Comparison of ENCODE assay signal across 12 cellular contexts in the genomic region with DNA sequence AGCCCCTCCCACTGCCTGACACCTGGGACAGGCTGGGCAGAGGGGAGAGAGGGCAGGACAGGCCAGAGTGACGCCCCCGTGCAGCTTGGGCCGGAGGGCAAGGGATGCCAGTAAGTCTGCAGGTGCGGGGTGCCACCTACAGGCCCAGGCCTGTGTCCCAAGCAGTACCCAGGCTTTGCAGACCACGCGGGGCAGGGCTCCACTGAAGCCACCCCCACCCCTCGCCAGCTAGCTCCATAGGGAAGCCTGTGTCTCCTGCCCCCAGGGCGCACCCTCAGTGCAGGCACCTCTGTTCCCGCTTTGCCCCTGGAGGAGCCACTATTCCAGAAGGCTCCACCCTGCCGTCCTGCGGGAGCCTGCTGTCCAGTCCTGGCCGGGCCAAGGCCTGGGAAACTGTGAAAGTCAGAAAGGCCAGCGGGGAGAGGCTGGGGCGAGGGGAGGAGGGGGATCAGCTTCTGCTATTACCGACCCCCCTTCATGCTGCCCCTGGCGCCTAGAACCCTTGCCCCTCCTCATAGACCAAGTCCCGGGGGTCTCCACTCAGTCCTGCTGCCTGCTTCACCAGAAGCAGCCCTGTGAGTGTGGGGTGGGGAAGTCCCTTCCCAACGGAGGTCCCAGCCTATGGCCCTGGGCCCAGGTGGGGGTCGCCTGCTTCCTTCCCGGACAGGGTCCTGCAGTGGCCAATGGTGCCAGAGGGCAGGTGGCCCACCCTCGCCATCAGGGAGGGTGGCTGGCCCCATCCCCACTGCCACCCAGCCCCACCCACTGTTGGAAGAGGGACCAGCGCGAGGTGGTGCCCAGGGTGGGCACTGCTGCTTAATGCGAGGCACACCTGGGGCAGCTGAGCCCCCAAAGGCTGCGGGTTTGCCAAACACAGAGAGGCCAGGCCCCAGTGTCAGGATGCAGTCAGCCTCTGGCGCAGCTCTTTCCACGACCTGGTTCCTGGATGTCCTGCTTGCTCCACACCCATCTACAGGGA. TPM values are rescaled to one million over a fixed set of nuclear protein-coding genes. Genes with fewer than 3 reads are reported as not detected.
DNase-seq lines count a peak whose midpoint lies in the region; ATAC-seq and TF ChIP-seq lines count a peak whose summit lies in the region.
"Had no signal": no experiment of that assay in that cellular context is flagged by ENCODE, and none has a peak within 500 bp of the region (broad histone marks: within the 10 kb centered on the region; RNA-seq: fewer than 3 reads in every experiment).

No MANE protein-coding gene starts in this region.

- H3K4me3 ChIP-seq in GM06990 (replicated peaks; ENCODE audit: low read depth, low read length), result no peak overlapping the region
- no peak overlapping the region for H3K4me3 ChIP-seq in lower lobe of right lung
- H3K4me3 ChIP-seq in foreskin fibroblast (ENCODE audit: low read depth in 1 of 2, low read length in 2 of 2), result no peak overlapping the region
- H3K4me3 ChIP-seq: cardiac muscle cell, transverse colon had no signal

- H3K36me3 Mint-ChIP-seq in HFFc6 (ENCODE audit: low read depth), result no peaks in the 10 kb centered on the region
- peaks cover 13% of the 10 kb centered on the region for H3K36me3 Mint-ChIP-seq in activated naive CD8-positive, alpha-beta T cell treated with anti-CD3 and anti-CD28 coated beads, Interleukin-2, amount 50 U/mL, for 24 hours (ENCODE audit: low read depth)

- H3K4me1 ChIP-seq in lower lobe of right lung, result no peaks in the 10 kb centered on the region
- H3K4me1 ChIP-seq: transverse colon had no signal

- peak; percentile 9 for ATAC-seq in activated naive CD8-positive, alpha-beta T cell treated with anti-CD3 and anti-CD28 coated beads, Interleukin-2, amount 50 U/mL, for 24 hours
- peak in 1 of 2 donors; percentile 18 for ATAC-seq in lower lobe of right lung
- no peak for ATAC-seq in HG02981 (IDR thresholded peaks at IDR 0.05; ENCODE audit: unreplicated experiment)
- no peak for ATAC-seq in HG03097 (IDR thresholded peaks at IDR 0.05; ENCODE audit: low FRiP score, unreplicated experiment)

- H3K36me3 ChIP-seq in GM06990 (ENCODE audit: control insufficient read depth, insufficient read depth, low read length), result peaks cover 7% of the 10 kb centered on the region
- H3K36me3 ChIP-seq in lower lobe of right lung, result peaks cover 18% of the 10 kb centered on the region
- H3K36me3 ChIP-seq: cardiac muscle cell, transverse colon had no signal

- TF ChIP-seq CTCF in GM06990 (IDR thresholded peaks at IDR 0.05; ENCODE audit: insufficient read depth, low read length, poor library complexity, severe bottlenecking), result peak; percentile 21
- TF ChIP-seq CTCF in HFFc6 (IDR thresholded peaks at IDR 0.05), result peak; percentile 23; the same call in 1 of the 2 replicates
- no peak for TF ChIP-seq CTCF in lower lobe of right lung (IDR thresholded peaks at IDR 0.05)
- TF ChIP-seq CTCF in foreskin fibroblast (IDR thresholded peaks at IDR 0.05; ENCODE audit: low read depth, low read length), result no peak

- intact Hi-C loops in lower lobe of right lung (cut with DNase I), result no loop called here

- no peak overlapping the region for H3K27ac ChIP-seq in lower lobe of right lung
- H3K27ac ChIP-seq: cardiac muscle cell, transverse colon had no signal

- H3K9me3 Mint-ChIP-seq in HFFc6, result no peaks in the 10 kb centered on the region
- H3K9me3 Mint-ChIP-seq in activated naive CD8-positive, alpha-beta T cell treated with anti-CD3 and anti-CD28 coated beads, Interleukin-2, amount 50 U/mL, for 24 hours, result no peaks in the 10 kb centered on the region

- DNase-seq in GM06990 (ENCODE audit: extremely low read depth, insufficient read length), result no peak
- DNase-seq in HFFc6, result no peak
- DNase-seq in activated naive CD8-positive, alpha-beta T cell treated with anti-CD3 and anti-CD28 coated beads, Interleukin-2, amount 50 U/mL, for 24 hours, result no peak
- peak; percentile 47 for DNase-seq in lower lobe of right lung
- no peak for DNase-seq in NOMO-1 treated with dmso at 0.1 percent for 144 hours (lab: John Stamatoyannopoulos, UW; ENCODE audit: unreplicated experiment)
- DNase-seq in foreskin fibroblast, result no peak
- DNase-seq: left cardiac atrium, NCI-H1048, transverse colon had no signal

- no peak overlapping the region for H3K4me3 Mint-ChIP-seq in HFFc6
- no peak overlapping the region for H3K4me3 Mint-ChIP-seq in activated naive CD8-positive, alpha-beta T cell treated with anti-CD3 and anti-CD28 coated beads, Interleukin-2, amount 50 U/mL, for 24 hours

- peaks cover 17% of the 10 kb centered on the region for H3K4me1 Mint-ChIP-seq in HFFc6 (ENCODE audit: low read depth)
- peaks cover 3% of the 10 kb centered on the region for H3K4me1 Mint-ChIP-seq in activated naive CD8-positive, alpha-beta T cell treated with anti-CD3 and anti-CD28 coated beads, Interleukin-2, amount 50 U/mL, for 24 hours

- H3K9me3 ChIP-seq in lower lobe of right lung, result no peaks in the 10 kb centered on the region
- H3K9me3 ChIP-seq: transverse colon had no signal

- peaks cover 18% of the 10 kb centered on the region for H3K27me3 Mint-ChIP-seq in HFFc6 (ENCODE audit: insufficient read depth)
- H3K27me3 Mint-ChIP-seq in activated naive CD8-positive, alpha-beta T cell treated with anti-CD3 and anti-CD28 coated beads, Interleukin-2, amount 50 U/mL, for 24 hours, result peaks cover 2% of the 10 kb centered on the region

- H3K27me3 ChIP-seq in GM06990 (replicated peaks; ENCODE audit: control insufficient read depth, insufficient read depth, low read length), result no peaks in the 10 kb centered on the region; the same call in 1 of the 2 replicates
- peaks cover 39% of the 10 kb centered on the region for H3K27me3 ChIP-seq in lower lobe of right lung (ENCODE audit: low read depth)
- H3K27me3 ChIP-seq: cardiac muscle cell had no signal

- H3K27ac Mint-ChIP-seq in HFFc6, result no peak overlapping the region
- no peak overlapping the region for H3K27ac Mint-ChIP-seq in activated naive CD8-positive, alpha-beta T cell treated with anti-CD3 and anti-CD28 coated beads, Interleukin-2, amount 50 U/mL, for 24 hours

RNA-seq across cellular contexts. Expression of a gene that starts 54.4 kb away (rescaled TPM):
- total RNA-seq in HFFc6 (2021; fragmentation: NEBNext Ultra II Directional; extraction: Animal tissue kit (Norgen Biotek cat#: 25700)), result 10 to 100 TPM in 4 of 6 experiments, 1 to 10 TPM in 2; 8.0 to 12.6 (median 10.7) TPM
- 119 TPM for total RNA-seq in lower lobe of right lung

Comparison
In these comparisons a context has a peak if more than half of its experiments do, and no peak if none do; other contexts are left out.
1. CTCF ChIP-seq: peak in GM06990 (single experiment) and HFFc6 (single experiment); none in lower lobe of right lung (single experiment) and foreskin fibroblast (single experiment).